Comparison of ENCODE assay signal across 7 cellular contexts in the genomic region with DNA sequence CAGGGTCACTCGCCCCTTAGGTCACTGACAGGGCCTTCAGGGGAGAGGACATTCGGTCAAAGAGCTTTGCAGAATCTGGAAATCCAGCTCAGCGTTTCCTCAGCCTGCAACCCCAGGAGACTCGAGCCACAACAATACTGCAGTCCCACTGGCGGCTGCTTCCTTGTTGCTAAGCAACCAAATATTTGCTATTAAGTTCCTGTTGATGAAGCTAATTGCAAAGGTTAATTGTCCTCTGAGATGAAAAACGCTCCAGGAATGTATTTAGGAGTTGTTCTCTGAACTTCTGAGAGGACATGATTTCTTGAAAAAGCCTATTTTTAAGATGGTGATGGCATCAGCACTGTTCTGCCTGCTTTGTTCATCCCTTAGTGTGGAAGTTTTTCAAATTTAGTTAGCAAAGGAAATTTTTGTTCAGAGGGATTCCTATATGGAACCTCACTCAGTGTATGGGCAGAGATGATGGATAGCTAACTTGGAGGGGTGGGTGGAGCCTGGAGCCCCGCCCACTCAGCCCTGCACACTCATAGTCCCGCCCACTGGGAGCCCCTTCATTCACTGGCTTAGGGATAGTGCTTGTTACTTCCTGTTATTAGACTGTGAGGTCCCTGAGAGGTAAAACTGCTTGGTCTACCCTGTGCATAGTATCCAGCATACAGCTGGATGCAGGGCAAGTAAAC.
DNase-seq lines count a peak whose midpoint lies in the region; ATAC-seq, FAIRE-seq and TF ChIP-seq lines count a peak whose summit lies in the region.

No MANE protein-coding gene starts in this region.

- TF ChIP-seq CTCF in GM13977 (IDR thresholded peaks at IDR 0.05; ENCODE audit: extremely low read depth, insufficient read depth, missing control alignments) (no peak), endothelial cell of umbilical vein (IDR thresholded peaks at IDR 0.05; ENCODE audit: extremely low read depth in 1 of 2, insufficient read depth in 1 of 2, low read depth in 1 of 2, low read length in 2 of 2) (no peak), omental fat pad (IDR thresholded peaks at IDR 0.05) (no peak)

- no peak for FAIRE-seq in endothelial cell of umbilical vein (lab: Jason Lieb, UNC)

- dilution Hi-C loops in endothelial cell of umbilical vein (cut with MboI; ENCODE audit: extremely low pct_ligation_motif_present, low sequenced_read_pairs) = no loop called here

- POLR2A ChIA-PET in endothelial cell of umbilical vein (lab: Charles Lee) = no interaction called here

- TF ChIP-seq POLR2A in Raji (IDR thresholded peaks at IDR 0.05; ENCODE audit: insufficient read depth, low read depth, low read length) = peak; percentile 47; the same call in 1 of the 2 replicates
- TF ChIP-seq POLR2A in endothelial cell of umbilical vein (IDR thresholded peaks at IDR 0.05; ENCODE audit: low read depth, low read length) = no peak

- no peak overlapping the region for H3K4me2 ChIP-seq in endothelial cell of umbilical vein (ENCODE audit: insufficient read depth, low read length)

- CTCF ChIA-PET in endothelial cell of umbilical vein (lab: Charles Lee) = interaction anchor here (0.6 kb wide), 1 partner anchor 418 kb away, joined by 3 read pairs; no protein-coding TSS in a partner anchor

- peak; percentile 70 for ATAC-seq in HG02759 (IDR thresholded peaks at IDR 0.05; ENCODE audit: unreplicated experiment)
- peak; percentile 58 for ATAC-seq in omental fat pad (ENCODE audit: low FRiP score)
- no peak for ATAC-seq in GM19467 (IDR thresholded peaks at IDR 0.05; ENCODE audit: unreplicated experiment)

- no peaks in the 10 kb centered on the region for H3K4me1 ChIP-seq in endothelial cell of umbilical vein (ENCODE audit: control insufficient read depth, extremely low read depth, insufficient read depth, low read length)

- H3K9ac ChIP-seq in endothelial cell of umbilical vein (replicated peaks; ENCODE audit: extremely low read depth, insufficient read depth, low read length) = no peak overlapping the region

- H2AFZ ChIP-seq in endothelial cell of umbilical vein (ENCODE audit: low read depth, low read length) = no peak overlapping the region

- H4K20me1 ChIP-seq in endothelial cell of umbilical vein (replicated peaks; ENCODE audit: control insufficient read depth, extremely low read depth, insufficient read depth, low read length) = no peaks in the 10 kb centered on the region

- DNase-seq in GM13977 (ENCODE audit: low spot score) (peak; percentile 48), endothelial cell of umbilical vein (ENCODE audit: low read depth, low spot score) (peak; percentile 34), omental fat pad (ENCODE audit: low spot score) (no peak), caudate nucleus (lab: John Stamatoyannopoulos, UW) (no peak)

- H3K9me1 ChIP-seq in endothelial cell of umbilical vein (replicated peaks; ENCODE audit: control insufficient read depth, extremely low read depth, insufficient read depth, low read length) = no peaks in the 10 kb centered on the region

- H3K36me3 ChIP-seq in endothelial cell of umbilical vein (ENCODE audit: control insufficient read depth in 2 of 2, extremely low read depth in 1 of 2, insufficient read depth in 2 of 2, low read length in 2 of 2) = no peaks in the 10 kb centered on the region

- H3K79me2 ChIP-seq in endothelial cell of umbilical vein (ENCODE audit: control insufficient read depth, insufficient read depth, low read length) = no peaks in the 10 kb centered on the region

- intact Hi-C loops in endothelial cell of umbilical vein (cut with micrococcal nuclease) = no loop called here

- BruUV-seq in endothelial cell of umbilical vein (replicated peaks; lab: Mats Ljungman, UMichigan) = no TSS peak

- in situ Hi-C loops in GM13977 (cut with MboI; ENCODE audit: low pct_unique_long_range_greater_than_20kb, low sequenced_read_pairs, unreplicated experiment) = no loop called here

- no peak overlapping the region for H3K27ac ChIP-seq in endothelial cell of umbilical vein (ENCODE audit: insufficient read depth, low read depth, low read length)
- H3K27ac ChIP-seq in caudate nucleus (ENCODE audit: low read depth, low read length) = no peak overlapping the region

- H3K4me3 ChIP-seq in endothelial cell of umbilical vein (replicated peaks in 1 of 3; ENCODE audit: insufficient read depth in 1 of 3, low read depth in 1 of 3, low read length in 3 of 3) = no peak overlapping the region

- H3K9me3 ChIP-seq in endothelial cell of umbilical vein (replicated peaks; ENCODE audit: control insufficient read depth, insufficient read depth, low read length) = no peaks in the 10 kb centered on the region

- no peaks in the 10 kb centered on the region for H3K27me3 ChIP-seq in endothelial cell of umbilical vein (ENCODE audit: control insufficient read depth in 2 of 2, insufficient read depth in 2 of 2, low read length in 2 of 2)

TF ChIP-seq in endothelial cell of umbilical vein, 7 proteins besides CTCF, POLR2A, EP300 and RAD21:
- TF ChIP-seq GATA2 (IDR thresholded peaks at IDR 0.05; ENCODE audit: insufficient read depth, insufficient read length, low read depth, low read length) = no peak
- TF ChIP-seq POLR2AphosphoS5 (IDR thresholded peaks at IDR 0.05; ENCODE audit: insufficient read depth, low read depth, low read length) = no peak

Comparison
In these comparisons a context has a peak if more than half of its experiments do, and no peak if none do; other contexts are left out.
1. DNase-seq: peak in GM13977 (single experiment) and endothelial cell of umbilical vein (single experiment); none in omental fat pad (single experiment) and caudate nucleus (0 of 61).